8 cellular contexts compared by ENCODE assay signal in genomic region chr6:157669747-157670216, GRCh38.
DNase-seq lines count a peak whose midpoint lies in the region; TF ChIP-seq lines count a peak whose summit lies in the region.

No MANE protein-coding gene starts in this region.

- peak; percentile 25 for DNase-seq in NCI-H1092 (lab: John Stamatoyannopoulos, UW)
- DNase-seq in NCI-H1092 treated with DMSO at 0.1 percent for 48 hours (lab: John Stamatoyannopoulos, UW), result no peak
- peak; percentile 61 for DNase-seq in globus pallidus (ENCODE audit: low spot score)
- peak in 47 of 56 donors; percentile 6 to 75 (median 30) for DNase-seq in nucleus accumbens (lab: John Stamatoyannopoulos, UW)
- no peak for DNase-seq in NCI-H1105 (lab: John Stamatoyannopoulos, UW)
- DNase-seq in activated CD4-positive, alpha-beta memory T cell treated with anti-CD3 and anti-CD28 coated beads for 36 hours, result no peak
- no peak for DNase-seq in T-helper 1 cell

- peaks cover 7% of the 10 kb centered on the region for H3K27me3 Mint-ChIP-seq in activated CD4-positive, alpha-beta memory T cell treated with anti-CD3 and anti-CD28 coated beads for 36 hours

- H3K36me3 Mint-ChIP-seq in activated CD4-positive, alpha-beta memory T cell treated with anti-CD3 and anti-CD28 coated beads for 36 hours, result no peaks in the 10 kb centered on the region

- H3K9me3 Mint-ChIP-seq in activated CD4-positive, alpha-beta memory T cell treated with anti-CD3 and anti-CD28 coated beads for 36 hours, result no peaks in the 10 kb centered on the region

- peak; percentile 21; the same call in 1 of the 2 replicates for TF ChIP-seq CTCF in VCaP (conservative IDR thresholded peaks at IDR 0.05)

- peak overlapping the region; percentile 36; the same call in 1 of the 2 replicates for H3K27ac ChIP-seq in VCaP

- POLR2A ChIA-PET in activated CD4-positive, alpha-beta memory T cell treated with anti-CD3 and anti-CD28 coated beads for 36 hours (lab: Charles Lee), result no interaction called here

- H3K4me3 Mint-ChIP-seq in activated CD4-positive, alpha-beta memory T cell treated with anti-CD3 and anti-CD28 coated beads for 36 hours, result no peak overlapping the region

- peaks cover 13% of the 10 kb centered on the region for H3K4me1 Mint-ChIP-seq in activated CD4-positive, alpha-beta memory T cell treated with anti-CD3 and anti-CD28 coated beads for 36 hours (ENCODE audit: low read depth)

- intact Hi-C loops in activated CD4-positive, alpha-beta memory T cell treated with anti-CD3 and anti-CD28 coated beads for 36 hours (cut with micrococcal nuclease), result loop anchor here (5.0 kb wide), 3 partner anchors 88 to 287 kb away; partner anchors contain the start of gene ZDHHC14

- CTCF ChIA-PET in activated CD4-positive, alpha-beta memory T cell treated with anti-CD3 and anti-CD28 coated beads for 36 hours (lab: Charles Lee), result interaction anchor here (1.3 to 7.4 kb wide), 5 partner anchors 11 to 355 kb away, joined by 3 to 66 read pairs (median 9); no protein-coding TSS in a partner anchor

- H3K27ac Mint-ChIP-seq in activated CD4-positive, alpha-beta memory T cell treated with anti-CD3 and anti-CD28 coated beads for 36 hours, result no peak overlapping the region

Comparison
In these comparisons a context has a peak if more than half of its experiments do, and no peak if none do; other contexts are left out.
1. DNase-seq: peak in NCI-H1092 (single experiment), globus pallidus (single experiment) and nucleus accumbens (47 of 56); none in NCI-H1092 treated with DMSO at 0.1 percent for 48 hours (single experiment), NCI-H1105 (single experiment), activated CD4-positive, alpha-beta memory T cell treated with anti-CD3 and anti-CD28 coated beads for 36 hours (single experiment) and T-helper 1 cell (0 of 5).